8 cellular contexts compared by ENCODE assay signal in genomic region chr11:123062892-123063395, GRCh38. TPM values are rescaled to one million over a fixed set of nuclear protein-coding genes. Genes with fewer than 3 reads are reported as not detected.
DNase-seq lines count a peak whose midpoint lies in the region; ATAC-seq and TF ChIP-seq lines count a peak whose summit lies in the region.

No MANE protein-coding gene starts in this region.

- H3K27me3 ChIP-seq in foreskin keratinocyte (no peaks in the 10 kb centered on the region), parathyroid adenoma (ENCODE audit: control insufficient read depth, insufficient read depth, low read length) (no peaks in the 10 kb centered on the region)

- peaks cover 7% of the 10 kb centered on the region for H3K79me2 ChIP-seq in parathyroid adenoma

- H3K9me3 ChIP-seq in parathyroid adenoma (ENCODE audit: control insufficient read depth, low read length), result no peaks in the 10 kb centered on the region

- H3K4me1 ChIP-seq in foreskin keratinocyte, result peaks cover 8% of the 10 kb centered on the region
- peaks cover 15% of the 10 kb centered on the region for H3K4me1 ChIP-seq in parathyroid adenoma

- ATAC-seq in HG03175 (IDR thresholded peaks at IDR 0.05; ENCODE audit: unreplicated experiment), result peak; percentile 2
- peak; percentile 6 for ATAC-seq in foreskin keratinocyte

- H3K27ac ChIP-seq in VCaP (peak overlapping the region; percentile 100), foreskin keratinocyte (peak overlapping the region; percentile 100), parathyroid adenoma (peak overlapping the region; percentile 97)

- TF ChIP-seq CTCF in GM12875 (IDR thresholded peaks at IDR 0.05; ENCODE audit: borderline replicate concordance, insufficient read depth, low read depth, low read length), result no peak
- TF ChIP-seq CTCF in VCaP (conservative IDR thresholded peaks at IDR 0.05), result no peak
- TF ChIP-seq CTCF in foreskin keratinocyte (conservative IDR thresholded peaks at IDR 0.05), result no peak
- no peak for TF ChIP-seq CTCF in parathyroid adenoma (IDR thresholded peaks at IDR 0.05)

- H3K4me2 ChIP-seq in parathyroid adenoma (ENCODE audit: low read length), result peak overlapping the region; percentile 90

- peak overlapping the region; percentile 88 for H3K4me3 ChIP-seq in GM12875 (ENCODE audit: low read depth, low read length)
- peak overlapping the region; percentile 98 for H3K4me3 ChIP-seq in parathyroid adenoma (ENCODE audit: low read depth, low read length)

- H3K9ac ChIP-seq in parathyroid adenoma, result peak overlapping the region; percentile 68

- DNase-seq in foreskin keratinocyte (peak; percentile 36 to 53), cerebellar nuclear complex (lab: John Stamatoyannopoulos, UW) (no peak), NCI-H187 treated with DMSO at 0.1 percent for 48 hours (lab: John Stamatoyannopoulos, UW) (no peak)
- DNase-seq in activated CD4-positive, alpha-beta T cell treated with anti-CD3 and anti-CD28 coated beads for 48 hours, result no peak

- peak overlapping the region; percentile 84 for H2AFZ ChIP-seq in parathyroid adenoma

- H3K36me3 ChIP-seq in parathyroid adenoma (ENCODE audit: control insufficient read depth, insufficient read depth, low read length), result no peaks in the 10 kb centered on the region

RNA-seq across cellular contexts. Expression of gene HSPA8, which starts 1.0 kb away (rescaled TPM):
- total RNA-seq in foreskin keratinocyte, result 2,207 and 2,862 TPM in 2 replicates
- polyA plus RNA-seq in foreskin keratinocyte, result 1,287 and 1,866 TPM in 2 replicates

Comparison
In these comparisons a context has a peak if more than half of its experiments do, and no peak if none do; other contexts are left out.
1. DNase-seq: peak in foreskin keratinocyte (2 of 2); none in cerebellar nuclear complex (0 of 2), NCI-H187 treated with DMSO at 0.1 percent for 48 hours (single experiment) and activated CD4-positive, alpha-beta T cell treated with anti-CD3 and anti-CD28 coated beads for 48 hours (single experiment).
2. Peak in every context shown above with its lines, with median percentiles within 50 percentile points of each other: H3K27ac ChIP-seq.